8 cellular contexts compared by ENCODE assay signal in the genomic region with DNA sequence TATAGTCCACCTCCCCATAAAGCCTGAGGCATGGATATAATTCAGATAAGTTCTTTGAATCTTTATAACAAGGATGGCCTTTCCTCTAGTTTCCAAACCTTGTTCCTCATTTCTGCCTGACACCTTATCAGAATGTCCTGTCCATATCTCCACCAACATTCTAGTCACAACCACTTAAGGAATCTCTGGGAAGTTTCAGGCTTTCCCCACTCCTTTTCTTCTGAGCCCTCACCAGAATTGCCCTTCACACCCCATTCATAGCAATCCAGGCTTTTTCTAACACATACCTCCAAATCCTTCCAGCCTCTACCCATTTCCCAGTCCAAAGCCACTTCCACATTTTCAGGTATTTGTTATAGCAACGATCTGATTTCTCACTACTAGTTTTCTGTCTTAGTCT.
"Had no signal": no experiment of that assay in that cellular context is flagged by ENCODE, and none has a peak within 500 bp of the region (broad histone marks: within the 10 kb centered on the region; RNA-seq: fewer than 3 reads in every experiment).

No MANE protein-coding gene starts in this region.

- H3K27ac ChIP-seq: GM23248 had no signal

- H3K9ac ChIP-seq: GM23248 had no signal

- H3K4me2 ChIP-seq: GM23338 had no signal

- DNase-seq: GM23248, GOT3, H7, H9, HCEC 1CT, HFFc6 had no signal

- H3K9me3 ChIP-seq: HAP-1 had no signal

- H3K4me1 ChIP-seq: HAP-1 had no signal

- H3K36me3 ChIP-seq: HAP-1 had no signal

- H2AFZ ChIP-seq: GM23248, GM23338 had no signal

- H3K4me3 ChIP-seq: GM23248, GM23338, HAP-1 had no signal
